ENCODE assay signal across 8 cellular contexts in genomic region chr1:6701437-6702153, GRCh38. TPM values are rescaled to one million over a fixed set of nuclear protein-coding genes. Genes with fewer than 3 reads are reported as not detected.
A peak's percentile ranks its signal among the peaks of the same experiment; 100 is the strongest.
DNase-seq lines count a peak whose midpoint lies in the region; ATAC-seq, FAIRE-seq and TF ChIP-seq lines count a peak whose summit lies in the region.

Gene DNAJC11, minus strand, starts transcription at chr1:6701816. Its CDS starts 16 bp downstream, at chr1:6701800.

- H3K27ac ChIP-seq in right atrium auricular region, result peak within 1 kb of the TSS; percentile 80 to 87

- H3K36me3 ChIP-seq in right atrium auricular region, result no peaks in the 10 kb centered on the region

- peak; percentile 66 for TF ChIP-seq POLR2A in GM15510 (IDR thresholded peaks at IDR 0.05; ENCODE audit: borderline replicate concordance, extremely low read depth, insufficient read length)

- peak within 1 kb of the TSS; percentile 81 for H3K27ac Mint-ChIP-seq in T-helper 17 cell

- peaks cover 17% of the 10 kb centered on the region for H3K4me1 Mint-ChIP-seq in T-helper 17 cell

- peaks cover 0 to 20% of the 10 kb centered on the region in 2 donors for H3K4me1 ChIP-seq in right atrium auricular region

- H3K27me3 ChIP-seq in right atrium auricular region, result no peaks in the 10 kb centered on the region

- TF ChIP-seq CTCF in right atrium auricular region (IDR thresholded peaks at IDR 0.05), result peak; percentile 90 to 95

- FAIRE-seq in urothelium cell line (lab: Jason Lieb, UNC), result peak; percentile 91

- H3K4me3 Mint-ChIP-seq in T-helper 17 cell, result peak within 1 kb of the TSS; percentile 93

- DNase-seq in NCI-H1436 treated with DMSO at 0.1 percent for 48 hours (lab: John Stamatoyannopoulos, UW) (peak; percentile 41), T-helper 17 cell (peak; percentile 86 to 95 (median 89)), amygdala (lab: John Stamatoyannopoulos, UW) (peak; percentile 35 to 91 (median 81)), right atrium auricular region (ENCODE audit: low spot score) (peak; percentile 82), pulmonary artery endothelial cell (ENCODE audit: low read depth, low spot score) (peak; percentile 65), urothelium cell line (ENCODE audit: low spot score) (peak; percentile 91)

- ATAC-seq in HG02852 (IDR thresholded peaks at IDR 0.05; ENCODE audit: unreplicated experiment) (peak; percentile 93), T-helper 17 cell (peak; percentile 98)

- H3K27me3 Mint-ChIP-seq in T-helper 17 cell, result no peaks in the 10 kb centered on the region

- peak within 1 kb of the TSS; percentile 95 to 96 for H3K4me3 ChIP-seq in right atrium auricular region

- peaks cover 2% of the 10 kb centered on the region for H3K36me3 Mint-ChIP-seq in T-helper 17 cell (ENCODE audit: low read depth)

- H3K9me3 ChIP-seq in T-helper 17 cell (ENCODE audit: control insufficient read depth, low read length, poor library complexity, severe bottlenecking), result no peaks in the 10 kb centered on the region
- H3K9me3 ChIP-seq in right atrium auricular region, result no peaks in the 10 kb centered on the region

RNA-seq across cellular contexts. Expression of gene DNAJC11, which starts in this region (rescaled TPM):
- total RNA-seq in T-helper 17 cell (10 to 100 TPM; 38.2 to 39.3 TPM), right atrium auricular region (10 to 100 TPM; 25.3 to 48.0 TPM), pulmonary artery endothelial cell (46.3 and 70.1 TPM in 2 replicates)

Comparison
In these comparisons a context has a peak if more than half of its experiments do, and no peak if none do; other contexts are left out.
1. Peak in every context shown above with its lines: DNase-seq, ATAC-seq, H3K4me3 ChIP-seq and H3K27ac ChIP-seq.
2. DNase-seq: peak in every context shown above with its lines; median percentile 91 in urothelium cell line; 89 in T-helper 17 cell; 82 in right atrium auricular region; 81 in amygdala; 65 in pulmonary artery endothelial cell; 41 in NCI-H1436 treated with DMSO at 0.1 percent for 48 hours.